ENCODE assay signal across 11 cellular contexts in genomic region chr3:184300377-184300717, GRCh38. TPM values are rescaled to one million over a fixed set of nuclear protein-coding genes. Genes with fewer than 3 reads are reported as not detected.
A peak's percentile ranks its signal among the peaks of the same experiment; 100 is the strongest.
DNase-seq lines count a peak whose midpoint lies in the region; ATAC-seq and TF ChIP-seq lines count a peak whose summit lies in the region.
"Had no signal": no experiment of that assay in that cellular context is flagged by ENCODE, and none has a peak within 500 bp of the region (broad histone marks: within the 10 kb centered on the region; RNA-seq: fewer than 3 reads in every experiment).

No MANE protein-coding gene starts in this region.

- H3K9me3 Mint-ChIP-seq in WTC11: no peaks in the 10 kb centered on the region

- H3K4me1 ChIP-seq in cardiac muscle cell (ENCODE audit: low read depth): peaks cover 9% of the 10 kb centered on the region
- peaks cover 13 to 17% of the 10 kb centered on the region in 2 donors for H3K4me1 ChIP-seq in thoracic aorta (ENCODE audit: control insufficient read depth in 1 of 2, low read depth in 2 of 2)

- DNase-seq in cardiac muscle cell (ENCODE audit: low read depth in 1 of 2, low spot score in 1 of 2) (no peak), Right ventricle myocardium superior (no peak), WTC11 (ENCODE audit: low spot score) (no peak), thoracic aorta (ENCODE audit: low spot score) (no peak), NCI-H1417 treated with DMSO at 0.1 percent for 48 hours (lab: John Stamatoyannopoulos, UW) (no peak), GM10266 (ENCODE audit: extremely low spot score) (no peak)
- DNase-seq: DMS79; stimulated activated CD8-positive, alpha-beta memory T cell treated with anti-CD3 and anti-CD28 coated beads, Interleukin-4, amount 100 ng/mL, for 48 hours had no signal

- H3K9me3 ChIP-seq in cardiac muscle cell (ENCODE audit: low read depth) (no peaks in the 10 kb centered on the region), thoracic aorta (no peaks in the 10 kb centered on the region)

- H3K27me3 ChIP-seq in cardiac muscle cell: no peaks in the 10 kb centered on the region
- H3K27me3 ChIP-seq in thoracic aorta (replicated peaks; ENCODE audit: insufficient read depth): no peaks in the 10 kb centered on the region

- H3K36me3 ChIP-seq in cardiac muscle cell (peaks cover 46% of the 10 kb centered on the region), thoracic aorta (peaks cover 36% of the 10 kb centered on the region)

- H3K4me1 Mint-ChIP-seq in WTC11: peaks cover 12% of the 10 kb centered on the region

- POLR2A ChIA-PET in WTC11 (lab: Charles Lee): no interaction called here

- H3K4me3 Mint-ChIP-seq in WTC11: peak overlapping the region; percentile 96

- ATAC-seq in Right ventricle myocardium superior (ENCODE audit: poor library complexity) (no peak), WTC11 (no peak), thoracic aorta (ENCODE audit: insufficient number of reproducible peaks, low FRiP score, low read depth) (no peak), HG03045 (IDR thresholded peaks at IDR 0.05; ENCODE audit: unreplicated experiment) (no peak)

- no peaks in the 10 kb centered on the region for H3K27me3 Mint-ChIP-seq in WTC11 (ENCODE audit: low read depth)

- TF ChIP-seq CTCF in cardiac muscle cell (IDR thresholded peaks at IDR 0.05; ENCODE audit: low read depth, low read length) (no peak), WTC11 (IDR thresholded peaks at IDR 0.05) (no peak), thoracic aorta (IDR thresholded peaks at IDR 0.05) (no peak), GM10266 (IDR thresholded peaks at IDR 0.05; ENCODE audit: control insufficient read depth, insufficient read depth, low read depth, missing control alignments) (no peak)

- intact Hi-C loops in Right ventricle myocardium superior (cut with DNase I): no loop called here

- H3K4me3 ChIP-seq in cardiac muscle cell (peak overlapping the region; percentile 72), iPS-11a (ENCODE audit: low read depth, low read length) (peak overlapping the region; percentile 83), thoracic aorta (peak overlapping the region; percentile 92)

- H3K27ac Mint-ChIP-seq in WTC11: peak overlapping the region; percentile 70; the same call in 1 of the 2 replicates

- no peak overlapping the region for H3K27ac ChIP-seq in cardiac muscle cell
- no peak overlapping the region for H3K27ac ChIP-seq in thoracic aorta

- peaks cover 54% of the 10 kb centered on the region for H3K36me3 Mint-ChIP-seq in WTC11

- CTCF ChIA-PET in WTC11 (lab: Charles Lee): no interaction called here

TF ChIP-seq in WTC11, 78 proteins besides CTCF, POLR2A, EP300 and RAD21:
- no peak for TF ChIP-seq MXD4 (CRISPR knock-in tag; IDR thresholded peaks at IDR 0.05; ENCODE audit: borderline replicate concordance)
- no peak for TF ChIP-seq JUN (CRISPR knock-in tag; IDR thresholded peaks at IDR 0.05)
- no peak for TF ChIP-seq E2F4 (CRISPR knock-in tag; IDR thresholded peaks at IDR 0.05; ENCODE audit: borderline replicate concordance, low read depth)

RNA-seq across cellular contexts. Expression of gene PSMD2, which starts 1.3 kb away (rescaled TPM):
- total RNA-seq in cardiac muscle cell (314 and 456 TPM in 2 replicates), Right ventricle myocardium superior (237 TPM), WTC11 (2021) (303 to 359 TPM (median 320 TPM) in 3 replicates), thoracic aorta (100 to 1,000 TPM; 160 to 213 TPM)
- 390 and 464 TPM in 2 replicates for polyA plus RNA-seq in cardiac muscle cell

RNA-seq across cellular contexts. Expression of gene EIF4G1, which starts 14.1 kb away (rescaled TPM):
- total RNA-seq in cardiac muscle cell (269 and 275 TPM in 2 replicates), Right ventricle myocardium superior (254 TPM), WTC11 (2021) (411 to 557 TPM (median 439 TPM) in 3 replicates), thoracic aorta (100 to 1,000 TPM; 254 to 334 TPM)
- polyA plus RNA-seq in cardiac muscle cell: 166 and 184 TPM in 2 replicates

RNA-seq across cellular contexts. Expression of gene ECE2, which starts 24.5 kb away (rescaled TPM):
- total RNA-seq in cardiac muscle cell (not detected in 2 replicates), Right ventricle myocardium superior (not detected), WTC11 (2021) (0.46 to 1.2 TPM (median 0.64 TPM) in 3 replicates), thoracic aorta (not detected)
- not detected in 2 replicates for polyA plus RNA-seq in cardiac muscle cell
- total RNA-seq: T-helper 2 cell treated with Interferon-gamma antibody and Interleukin-4, amounts not matched to agents 100 ng/mL and 5 ng/mL, for 36 hours had no signal

RNA-seq across cellular contexts. Expression of gene FAM131A, which starts 37.1 kb away (rescaled TPM):
- total RNA-seq in cardiac muscle cell (22.1 and 34.3 TPM in 2 replicates), Right ventricle myocardium superior (36.3 TPM), WTC11 (2021) (20.3 to 23.0 TPM (median 20.4 TPM) in 3 replicates), thoracic aorta (10 to 100 TPM; 55.4 to 91.8 TPM)
- 9.6 and 16.0 TPM in 2 replicates for polyA plus RNA-seq in cardiac muscle cell

RNA-seq across cellular contexts. Expression of gene CAMK2N2, which starts 39.0 kb away (rescaled TPM):
- total RNA-seq in cardiac muscle cell (not detected in 2 replicates), Right ventricle myocardium superior (not detected), WTC11 (2021) (10.5 to 13.1 TPM (median 11.5 TPM) in 3 replicates), thoracic aorta (not detected)
- 0.27 TPM in 1 of 2 replicates, not detected in the other for polyA plus RNA-seq in cardiac muscle cell
